Comparison of ENCODE assay signal across 40 cellular contexts in the genomic region with DNA sequence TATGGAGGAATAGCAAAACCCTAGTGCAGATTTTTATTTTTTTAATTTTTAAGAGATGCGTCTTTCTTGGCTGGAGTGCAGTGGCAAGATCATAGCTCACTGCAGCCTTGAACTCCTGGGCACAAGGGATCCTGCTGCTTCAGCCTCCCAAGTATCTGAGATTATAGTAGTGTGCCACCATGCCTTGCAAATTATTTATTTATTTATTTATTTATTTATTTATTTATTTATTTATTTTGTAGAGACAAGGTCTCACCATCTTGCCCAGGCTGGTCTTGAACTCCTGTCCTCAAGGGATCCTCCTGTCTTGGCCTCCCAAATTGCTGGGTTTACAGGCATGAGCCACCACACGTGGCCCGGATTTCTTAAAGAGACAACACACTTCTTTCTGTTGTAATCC.
"Had no signal": no experiment of that assay in that cellular context is flagged by ENCODE, and none has a peak within 500 bp of the region (broad histone marks: within the 10 kb centered on the region; RNA-seq: fewer than 3 reads in every experiment).

No MANE protein-coding gene starts in this region.

- FAIRE-seq: astrocyte, bronchial epithelial cell had no signal

- H3K27ac ChIP-seq: adrenal gland, ascending aorta, body of pancreas, brain microvascular endothelial cell, breast epithelium, cardiac muscle cell had no signal

- DNase-seq: activated effector memory CD4-positive, alpha-beta T cell treated with anti-CD3 and anti-CD28 coated beads, Interleukin-2, amount 50 U/mL, for 16 hours; activated effector memory CD4-positive, alpha-beta T cell treated with Interleukin-2 at 50 U/mL for 16 hours; activated gamma-delta T cell; activated gamma-delta T cell treated with Interleukin-2 at 50 U/mL for 16 hours; activated naive CD4-positive, alpha-beta T cell; activated naive CD4-positive, alpha-beta T cell treated with anti-CD3 and anti-CD28 coated beads for 36 hours; activated naive CD4-positive, alpha-beta T cell treated with anti-CD3 and anti-CD28 coated beads, Interleukin-2, amount 10 ng/mL, durations not matched to agents 7 days and 5 days; activated naive CD4-positive, alpha-beta T cell treated with anti-CD3 and anti-CD28 coated beads, Interleukin-2, amount 50 U/mL, for 16 hours; activated naive CD4-positive, alpha-beta T cell treated with Interleukin-2 at 50 U/mL for 16 hours; activated naive CD8-positive, alpha-beta T cell treated with anti-CD3 and anti-CD28 coated beads for 36 hours; activated naive CD8-positive, alpha-beta T cell treated with anti-CD3 and anti-CD28 coated beads, Interleukin-2, amount 10 ng/mL, durations not matched to agents 7 days and 5 days; activated naive CD8-positive, alpha-beta T cell treated with anti-CD3 and anti-CD28 coated beads, Interleukin-2, amount 50 U/mL, for 24 hours; activated T-cell treated with anti-CD3 and anti-CD28 coated beads, Interleukin-2, amount 50 U/mL, for 1 hour; activated T-cell treated with anti-CD3 and anti-CD28 coated beads, Interleukin-2, amount 50 U/mL, for 24 hours; activated T-cell treated with anti-CD3 and anti-CD28 coated beads, Interleukin-2, amount 50 U/mL, for 4 hours; activated T-cell treated with anti-CD3 and anti-CD28 coated beads, Interleukin-2, amount 50 U/mL, for 48 hours; activated T-cell treated with anti-CD3 and anti-CD28 coated beads, Interleukin-2, amount 50 U/mL, for 72 hours; adrenal gland; amniotic stem cell; amygdala; anterior cingulate cortex; aorta; body of pancreas; brain microvascular endothelial cell; caudate nucleus; central memory CD4-positive, alpha-beta T cell; cerebellar nuclear complex had no signal

- H3K4me3 Mint-ChIP-seq: activated naive CD4-positive, alpha-beta T cell treated with anti-CD3 and anti-CD28 coated beads for 36 hours; activated naive CD4-positive, alpha-beta T cell treated with anti-CD3 and anti-CD28 coated beads, Interleukin-2, amount 10 ng/mL, durations not matched to agents 7 days and 5 days; activated naive CD4-positive, alpha-beta T cell treated with anti-CD3 and anti-CD28 coated beads, Interleukin-2, amount 50 U/mL, for 24 hours; activated naive CD8-positive, alpha-beta T cell; activated naive CD8-positive, alpha-beta T cell treated with anti-CD3 and anti-CD28 coated beads for 36 hours; activated naive CD8-positive, alpha-beta T cell treated with anti-CD3 and anti-CD28 coated beads, Interleukin-2, amount 10 ng/mL, durations not matched to agents 7 days and 5 days; activated naive CD8-positive, alpha-beta T cell treated with anti-CD3 and anti-CD28 coated beads, Interleukin-2, amount 50 U/mL, for 24 hours; activated T-cell treated with anti-CD3 and anti-CD28 coated beads, Interleukin-2, amount 50 U/mL, for 24 hours; activated T-cell treated with anti-CD3 and anti-CD28 coated beads, Interleukin-2, amount 50 U/mL, for 4 hours; activated T-cell treated with anti-CD3 and anti-CD28 coated beads, Interleukin-2, amount 50 U/mL, for 72 hours; activated T-helper 1 cell treated with anti-CD3 and anti-CD28 coated beads, Interleukin-12 subunit alpha, Interleukin-12 subunit beta, Interleukin-2, Interleukin-4 antibody, amounts not matched to agents 30 ng/mL and 10 ng/mL and 1 ng/mL, durations not matched to agents 14 hours and 24 hours and 36 hours; activated T-helper 17 cell treated with anti-CD3 and anti-CD28 coated beads, Interleukin-2, amount 50 U/mL, for 72 hours; brain; central memory CD8-positive, alpha-beta T cell had no signal

- H3K27me3 ChIP-seq: adrenal gland, ascending aorta, body of pancreas, brain microvascular endothelial cell, breast epithelium, cardiac muscle cell had no signal

- H3K9me3 ChIP-seq: adrenal gland, ascending aorta, body of pancreas had no signal

- H3K4me1 ChIP-seq: adrenal gland, ascending aorta, breast epithelium had no signal

- H3K27me3 Mint-ChIP-seq: activated naive CD4-positive, alpha-beta T cell treated with anti-CD3 and anti-CD28 coated beads, Interleukin-2, amount 10 ng/mL, durations not matched to agents 7 days and 5 days; activated naive CD4-positive, alpha-beta T cell treated with anti-CD3 and anti-CD28 coated beads, Interleukin-2, amount 50 U/mL, for 24 hours; activated naive CD8-positive, alpha-beta T cell; activated naive CD8-positive, alpha-beta T cell treated with anti-CD3 and anti-CD28 coated beads for 36 hours; activated naive CD8-positive, alpha-beta T cell treated with anti-CD3 and anti-CD28 coated beads, Interleukin-2, amount 10 ng/mL, durations not matched to agents 7 days and 5 days; activated naive CD8-positive, alpha-beta T cell treated with anti-CD3 and anti-CD28 coated beads, Interleukin-2, amount 50 U/mL, for 24 hours; activated T-cell treated with anti-CD3 and anti-CD28 coated beads, Interleukin-2, amount 50 U/mL, for 24 hours; central memory CD8-positive, alpha-beta T cell had no signal

- H3K4me3 ChIP-seq: adrenal gland, ascending aorta, body of pancreas, breast epithelium, cardiac muscle cell had no signal

- H3K4me1 Mint-ChIP-seq: activated naive CD4-positive, alpha-beta T cell treated with anti-CD3 and anti-CD28 coated beads, Interleukin-2, amount 10 ng/mL, durations not matched to agents 7 days and 5 days; activated naive CD4-positive, alpha-beta T cell treated with anti-CD3 and anti-CD28 coated beads, Interleukin-2, amount 50 U/mL, for 24 hours; activated naive CD8-positive, alpha-beta T cell treated with anti-CD3 and anti-CD28 coated beads for 36 hours; activated naive CD8-positive, alpha-beta T cell treated with anti-CD3 and anti-CD28 coated beads, Interleukin-2, amount 10 ng/mL, durations not matched to agents 7 days and 5 days; activated naive CD8-positive, alpha-beta T cell treated with anti-CD3 and anti-CD28 coated beads, Interleukin-2, amount 50 U/mL, for 24 hours; activated T-helper 17 cell treated with anti-CD3 and anti-CD28 coated beads, Interleukin-2, amount 50 U/mL, for 72 hours; central memory CD8-positive, alpha-beta T cell had no signal

- ATAC-seq: activated naive CD4-positive, alpha-beta T cell treated with anti-CD3 and anti-CD28 coated beads, Interleukin-2, amount 50 U/mL, for 72 hours; activated naive CD8-positive, alpha-beta T cell treated with anti-CD3 and anti-CD28 coated beads, Interleukin-2, amount 50 U/mL, for 24 hours; activated T-cell treated with anti-CD3 and anti-CD28 coated beads, Interleukin-2, amount 50 U/mL, for 4 hours; activated T-cell treated with anti-CD3 and anti-CD28 coated beads, Interleukin-2, amount 50 U/mL, for 72 hours; activated T-helper 17 cell treated with anti-CD3 and anti-CD28 coated beads, Interleukin-2, amount 50 U/mL, for 72 hours; body of pancreas had no signal

- H3K27ac Mint-ChIP-seq: activated naive CD4-positive, alpha-beta T cell treated with anti-CD3 and anti-CD28 coated beads for 36 hours; activated naive CD4-positive, alpha-beta T cell treated with anti-CD3 and anti-CD28 coated beads, Interleukin-2, amount 10 ng/mL, durations not matched to agents 7 days and 5 days; activated naive CD4-positive, alpha-beta T cell treated with anti-CD3 and anti-CD28 coated beads, Interleukin-2, amount 50 U/mL, for 24 hours; activated naive CD4-positive, alpha-beta T cell treated with anti-CD3 and anti-CD28 coated beads, Interleukin-2, amount 50 U/mL, for 72 hours; activated naive CD8-positive, alpha-beta T cell; activated naive CD8-positive, alpha-beta T cell treated with anti-CD3 and anti-CD28 coated beads for 36 hours; activated naive CD8-positive, alpha-beta T cell treated with anti-CD3 and anti-CD28 coated beads, Interleukin-2, amount 10 ng/mL, durations not matched to agents 7 days and 5 days; activated naive CD8-positive, alpha-beta T cell treated with anti-CD3 and anti-CD28 coated beads, Interleukin-2, amount 50 U/mL, for 24 hours; activated T-cell treated with anti-CD3 and anti-CD28 coated beads, Interleukin-2, amount 50 U/mL, for 24 hours; activated T-cell treated with anti-CD3 and anti-CD28 coated beads, Interleukin-2, amount 50 U/mL, for 72 hours; activated T-helper 1 cell treated with anti-CD3 and anti-CD28 coated beads, Interleukin-12 subunit alpha, Interleukin-12 subunit beta, Interleukin-2, Interleukin-4 antibody, amounts not matched to agents 30 ng/mL and 10 ng/mL and 1 ng/mL, durations not matched to agents 14 hours and 24 hours and 36 hours; activated T-helper 17 cell treated with anti-CD3 and anti-CD28 coated beads, Interleukin-2, amount 50 U/mL, for 72 hours; activated T-helper 2 cell treated with anti-CD3 and anti-CD28 coated beads, Interferon-gamma antibody, Interleukin-2, Interleukin-4, amounts not matched to agents 10 μg/mL and 5 μg/mL and 100 μg/mL, durations not matched to agents 14 hours and 24 hours and 36 hours; brain had no signal

- H3K36me3 ChIP-seq: adrenal gland, ascending aorta, brain microvascular endothelial cell, breast epithelium, cardiac muscle cell had no signal

- H3K36me3 Mint-ChIP-seq: activated naive CD4-positive, alpha-beta T cell treated with anti-CD3 and anti-CD28 coated beads, Interleukin-2, amount 10 ng/mL, durations not matched to agents 7 days and 5 days; activated naive CD4-positive, alpha-beta T cell treated with anti-CD3 and anti-CD28 coated beads, Interleukin-2, amount 50 U/mL, for 24 hours; activated naive CD8-positive, alpha-beta T cell; activated naive CD8-positive, alpha-beta T cell treated with anti-CD3 and anti-CD28 coated beads for 36 hours; activated naive CD8-positive, alpha-beta T cell treated with anti-CD3 and anti-CD28 coated beads, Interleukin-2, amount 10 ng/mL, durations not matched to agents 7 days and 5 days; brain had no signal
